ENCODE assay signal across 1 cellular context in the genomic region with DNA sequence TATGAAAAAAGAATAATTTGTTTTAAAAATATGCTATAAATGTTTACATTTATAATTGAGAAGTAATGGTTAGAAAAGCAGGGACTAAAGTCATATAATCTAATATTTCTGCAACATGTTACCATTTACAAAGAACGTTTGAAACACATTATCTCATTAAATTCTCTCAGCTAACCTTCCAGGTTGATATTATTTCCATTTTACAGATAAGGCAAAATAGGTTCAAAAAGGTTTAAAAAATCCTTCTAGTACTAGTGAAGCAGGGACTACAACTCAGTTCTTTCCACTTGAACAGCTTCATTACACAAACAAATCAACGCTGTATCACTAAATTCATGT.
TF ChIP-seq lines count a peak whose summit lies in the region.

No MANE protein-coding gene starts in this region.

TF ChIP-seq in liver, 16 proteins besides CTCF, POLR2A, EP300 and RAD21 (continued from another document):
- TF ChIP-seq, protein P1, sequence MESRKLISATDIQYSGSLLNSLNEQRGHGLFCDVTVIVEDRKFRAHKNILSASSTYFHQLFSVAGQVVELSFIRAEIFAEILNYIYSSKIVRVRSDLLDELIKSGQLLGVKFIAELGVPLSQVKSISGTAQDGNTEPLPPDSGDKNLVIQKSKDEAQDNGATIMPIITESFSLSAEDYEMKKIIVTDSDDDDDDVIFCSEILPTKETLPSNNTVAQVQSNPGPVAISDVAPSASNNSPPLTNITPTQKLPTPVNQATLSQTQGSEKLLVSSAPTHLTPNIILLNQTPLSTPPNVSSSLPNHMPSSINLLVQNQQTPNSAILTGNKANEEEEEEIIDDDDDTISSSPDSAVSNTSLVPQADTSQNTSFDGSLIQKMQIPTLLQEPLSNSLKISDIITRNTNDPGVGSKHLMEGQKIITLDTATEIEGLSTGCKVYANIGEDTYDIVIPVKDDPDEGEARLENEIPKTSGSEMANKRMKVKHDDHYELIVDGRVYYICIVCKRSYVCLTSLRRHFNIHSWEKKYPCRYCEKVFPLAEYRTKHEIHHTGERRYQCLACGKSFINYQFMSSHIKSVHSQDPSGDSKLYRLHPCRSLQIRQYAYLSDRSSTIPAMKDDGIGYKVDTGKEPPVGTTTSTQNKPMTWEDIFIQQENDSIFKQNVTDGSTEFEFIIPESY (IDR thresholded peaks at IDR 0.05), result no peak
- TF ChIP-seq JUND (IDR thresholded peaks at IDR 0.05) (no peak), TAF1 (conservative IDR thresholded peaks at IDR 0.05) (no peak)
